ENCODE assay signal across 8 cellular contexts in the genomic region with DNA sequence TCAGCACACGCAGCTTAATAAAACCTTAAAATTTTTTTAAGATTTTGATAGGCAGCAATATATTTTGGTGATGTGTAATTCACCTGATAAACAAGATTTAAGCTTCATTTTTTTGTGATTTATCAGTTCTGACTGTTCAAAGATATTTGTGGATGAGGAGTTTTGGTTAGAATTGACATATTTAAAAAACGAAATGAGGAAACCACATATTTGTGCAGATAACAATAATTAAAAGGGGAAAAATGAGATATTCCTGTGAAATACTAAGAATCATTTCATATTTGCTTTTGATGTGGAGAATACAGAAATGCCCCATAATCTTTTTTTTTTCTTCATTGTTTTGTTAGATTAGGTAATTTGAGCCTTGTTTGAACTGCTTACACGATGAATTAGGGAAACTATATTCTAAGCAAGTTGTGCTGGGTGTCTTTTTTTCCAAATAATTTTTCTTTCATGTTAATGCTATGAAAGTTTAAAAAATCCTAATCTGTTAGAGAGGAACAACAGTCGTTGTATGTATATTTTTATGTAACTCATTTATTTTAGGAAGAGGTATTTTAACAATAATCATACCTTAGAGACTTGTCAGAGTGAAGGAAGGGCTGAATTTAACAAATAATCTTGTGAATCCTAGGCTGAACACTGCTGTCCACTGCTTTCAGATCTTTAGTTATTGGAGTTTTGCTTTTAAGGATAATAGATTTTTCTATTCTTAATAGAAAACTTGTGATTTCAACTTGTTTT. TPM values are rescaled to one million over a fixed set of nuclear protein-coding genes. Genes with fewer than 3 reads are reported as not detected.
DNase-seq lines count a peak whose midpoint lies in the region; ATAC-seq and TF ChIP-seq lines count a peak whose summit lies in the region.

No MANE protein-coding gene starts in this region.

- peaks cover 74% of the 10 kb centered on the region for H3K79me2 ChIP-seq in Karpas-422 (ENCODE audit: low read length)

- no peak for DNase-seq in Karpas-422
- no peak for DNase-seq in chondrocyte (ENCODE audit: low spot score)
- no peak for DNase-seq in naive thymus-derived CD4-positive, alpha-beta T cell
- no peak for DNase-seq in HUDEP-2 (lab: John Stamatoyannopoulos, UW; ENCODE audit: unreplicated experiment in 76 of 76)
- DNase-seq in activated gamma-delta T cell treated with Interleukin-2 at 50 U/mL for 16 hours: no peak

- intact Hi-C loops in naive thymus-derived CD4-positive, alpha-beta T cell (cut with micrococcal nuclease): loop anchor here (1.0 to 5.0 kb wide), 7 partner anchors 10 to 441 kb away; no protein-coding TSS in a partner anchor

- peak overlapping the region; percentile 82 for H3K4me3 Mint-ChIP-seq in chondrocyte (ENCODE audit: unreplicated experiment)
- H3K4me3 Mint-ChIP-seq in naive thymus-derived CD4-positive, alpha-beta T cell: peak overlapping the region; percentile 84 to 93 (median 88)

- H3K4me3 ChIP-seq in BLaER1: peak overlapping the region; percentile 94
- peak overlapping the region; percentile 72 for H3K4me3 ChIP-seq in Karpas-422 (ENCODE audit: low read length)
- H3K4me3 ChIP-seq in naive thymus-derived CD4-positive, alpha-beta T cell (ENCODE audit: low read length): peak overlapping the region; percentile 58

- H3K27me3 ChIP-seq in BLaER1 (no peaks in the 10 kb centered on the region), Karpas-422 (ENCODE audit: low read length) (no peaks in the 10 kb centered on the region)
- H3K27me3 ChIP-seq in naive thymus-derived CD4-positive, alpha-beta T cell (ENCODE audit: control insufficient read depth in 2 of 2, insufficient read depth in 2 of 2, low read length in 2 of 2): no peaks in the 10 kb centered on the region

- peaks cover 11% of the 10 kb centered on the region for H3K36me3 ChIP-seq in BLaER1
- H3K36me3 ChIP-seq in Karpas-422 (ENCODE audit: insufficient read depth, low read length): peaks cover 5% of the 10 kb centered on the region; the same call in 1 of the 2 replicates
- no peaks in the 10 kb centered on the region for H3K36me3 ChIP-seq in naive thymus-derived CD4-positive, alpha-beta T cell (ENCODE audit: control insufficient read depth in 2 of 3, insufficient read depth in 3 of 3, low read length in 3 of 3)

- H3K27me3 Mint-ChIP-seq in chondrocyte (ENCODE audit: low read depth): no peaks in the 10 kb centered on the region
- H3K27me3 Mint-ChIP-seq in naive thymus-derived CD4-positive, alpha-beta T cell: peaks cover 0 to 2% (median 0%) of the 10 kb centered on the region in 5 donors

- no peak for TF ChIP-seq CTCF in chondrocyte (IDR thresholded peaks at IDR 0.05)

- H3K4me2 ChIP-seq in BLaER1: peak overlapping the region; percentile 91
- H3K4me2 ChIP-seq in Karpas-422 (ENCODE audit: low read depth, low read length, poor library complexity, severe bottlenecking): peak overlapping the region; percentile 98

- peak overlapping the region; percentile 15; the same call in 1 of the 2 replicates for H3K27ac ChIP-seq in BLaER1
- peak overlapping the region; percentile 86 for H3K27ac ChIP-seq in Karpas-422 (ENCODE audit: low read length)
- H3K27ac ChIP-seq in naive thymus-derived CD4-positive, alpha-beta T cell (ENCODE audit: low read depth, low read length): peak overlapping the region; percentile 79

- peak overlapping the region; percentile 55 for H3K9ac ChIP-seq in BLaER1
- H3K9ac ChIP-seq in Karpas-422 (ENCODE audit: low read length): peak overlapping the region; percentile 94

- no peaks in the 10 kb centered on the region for H3K36me3 Mint-ChIP-seq in chondrocyte (ENCODE audit: low read depth)
- peaks cover 0 to 8% (median 4%) of the 10 kb centered on the region in 5 donors for H3K36me3 Mint-ChIP-seq in naive thymus-derived CD4-positive, alpha-beta T cell

- no peaks in the 10 kb centered on the region for H3K9me3 Mint-ChIP-seq in chondrocyte (ENCODE audit: low read depth)
- peaks cover 0 to 4% (median 0%) of the 10 kb centered on the region in 11 donors for H3K9me3 Mint-ChIP-seq in naive thymus-derived CD4-positive, alpha-beta T cell

- peak overlapping the region; percentile 86 for H3K27ac Mint-ChIP-seq in chondrocyte (ENCODE audit: unreplicated experiment)
- peak overlapping the region; percentile 82 to 94 (median 89) for H3K27ac Mint-ChIP-seq in naive thymus-derived CD4-positive, alpha-beta T cell

- H3K4me1 Mint-ChIP-seq in chondrocyte (ENCODE audit: low read depth): peaks cover 52% of the 10 kb centered on the region
- H3K4me1 Mint-ChIP-seq in naive thymus-derived CD4-positive, alpha-beta T cell: peaks cover 26 to 59% (median 51%) of the 10 kb centered on the region in 7 donors

- POLR2A ChIA-PET in naive thymus-derived CD4-positive, alpha-beta T cell (lab: Charles Lee): interaction anchor here (0.5 to 5.7 kb wide), 15 partner anchors 8 to 386 kb away, joined by 3 to 122 read pairs (median 4); no protein-coding TSS in a partner anchor

- ATAC-seq in naive thymus-derived CD4-positive, alpha-beta T cell: no peak
- ATAC-seq in GM21526 (IDR thresholded peaks at IDR 0.05; ENCODE audit: low FRiP score, unreplicated experiment) (no peak), HG03378 (IDR thresholded peaks at IDR 0.05; ENCODE audit: unreplicated experiment) (no peak)

- H3K9me2 ChIP-seq in Karpas-422 (replicated peaks; ENCODE audit: insufficient read depth, low read length): no peaks in the 10 kb centered on the region

- peaks cover 66% of the 10 kb centered on the region for H4K20me1 ChIP-seq in BLaER1
- peaks cover 18% of the 10 kb centered on the region for H4K20me1 ChIP-seq in Karpas-422 (ENCODE audit: insufficient read depth, low read depth, low read length)

- CTCF ChIA-PET in naive thymus-derived CD4-positive, alpha-beta T cell (lab: Charles Lee): interaction anchor here (1.2 kb wide), 1 partner anchor 7 kb away, joined by 3 read pairs; no protein-coding TSS in a partner anchor

- no peak overlapping the region for H2AFZ ChIP-seq in Karpas-422 (ENCODE audit: low read length)

- no peaks in the 10 kb centered on the region for H3K9me3 ChIP-seq in BLaER1
- H3K9me3 ChIP-seq in Karpas-422 (ENCODE audit: low read length): no peaks in the 10 kb centered on the region
- H3K9me3 ChIP-seq in naive thymus-derived CD4-positive, alpha-beta T cell (ENCODE audit: control insufficient read depth in 2 of 3, low read length in 3 of 3): no peaks in the 10 kb centered on the region

- peaks cover 41% of the 10 kb centered on the region for H3K4me1 ChIP-seq in BLaER1
- H3K4me1 ChIP-seq in Karpas-422 (ENCODE audit: low read length): peaks cover 63% of the 10 kb centered on the region
- H3K4me1 ChIP-seq in naive thymus-derived CD4-positive, alpha-beta T cell (ENCODE audit: control insufficient read depth in 2 of 2, insufficient read depth in 2 of 2, low read length in 2 of 2): peaks cover 11 to 15% of the 10 kb centered on the region in 2 donors

RNA-seq across cellular contexts. Expression of a gene that starts 4.0 kb away (rescaled TPM):
- 104 and 174 TPM in 2 replicates for total RNA-seq in Karpas-422 (2014; rRNA removed; shearing (Covaris generic); ENCODE audit: low replicate concordance)
- 57.8 to 80.3 TPM (median 59.3 TPM) in 3 replicates for total RNA-seq in chondrocyte
- 100 to 1,000 TPM in 4 of 5 experiments, 10 to 100 TPM in 1; 88.8 to 164 (median 141) TPM for total RNA-seq in naive thymus-derived CD4-positive, alpha-beta T cell
- polyA plus RNA-seq in naive thymus-derived CD4-positive, alpha-beta T cell: 10 to 100 TPM; 17.5 to 21.0 TPM

Comparison
In these comparisons a context has a peak if more than half of its experiments do, and no peak if none do; other contexts are left out.
1. H3K27ac ChIP-seq: peak in every context shown above with its lines; median percentile 86 in Karpas-422; 79 in naive thymus-derived CD4-positive, alpha-beta T cell; 15 in BLaER1.